Comparison of ENCODE assay signal across 2 cellular contexts in genomic region chr7:132865766-132866531, GRCh38.
TF ChIP-seq lines count a peak whose summit lies in the region.

No MANE protein-coding gene starts in this region.

TF ChIP-seq in endothelial cell of umbilical vein, 7 proteins besides CTCF, POLR2A, EP300 and RAD21:
- no peak for TF ChIP-seq JUN (IDR thresholded peaks at IDR 0.05; ENCODE audit: borderline replicate concordance, insufficient read depth, insufficient read length, low read depth)
- TF ChIP-seq EZH2 (IDR thresholded peaks at IDR 0.05; ENCODE audit: borderline replicate concordance, low read depth, low read length, severe bottlenecking) = no peak
- TF ChIP-seq, protein P1, sequence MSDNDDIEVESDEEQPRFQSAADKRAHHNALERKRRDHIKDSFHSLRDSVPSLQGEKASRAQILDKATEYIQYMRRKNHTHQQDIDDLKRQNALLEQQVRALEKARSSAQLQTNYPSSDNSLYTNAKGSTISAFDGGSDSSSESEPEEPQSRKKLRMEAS (IDR thresholded peaks at IDR 0.05; ENCODE audit: insufficient read depth, insufficient read length) = no peak
- no peak for TF ChIP-seq GATA2 (IDR thresholded peaks at IDR 0.05; ENCODE audit: insufficient read depth, insufficient read length, low read depth, low read length)
- TF ChIP-seq MYC (IDR thresholded peaks at IDR 0.05; ENCODE audit: low read depth, low read length) = no peak
- no peak for TF ChIP-seq POLR2AphosphoS5 (IDR thresholded peaks at IDR 0.05; ENCODE audit: insufficient read depth, low read depth, low read length)

TF ChIP-seq in HepG2, 621 proteins besides CTCF, POLR2A, EP300 and RAD21:
- TF ChIP-seq NR2C2 (CRISPR knock-in tag; IDR thresholded peaks at IDR 0.05; ENCODE audit: borderline replicate concordance) (no peak), KLF15 (CRISPR knock-in tag; IDR thresholded peaks at IDR 0.05; ENCODE audit: borderline replicate concordance) (no peak), ZNF230 (CRISPR knock-in tag; IDR thresholded peaks at IDR 0.05) (no peak), ELF3 (CRISPR knock-in tag; IDR thresholded peaks at IDR 0.05) (peak; percentile 36; the same call in 1 of the 2 replicates), ZFP90 (CRISPR knock-in tag; IDR thresholded peaks at IDR 0.05; ENCODE audit: borderline replicate concordance) (no peak), EEA1 (CRISPR knock-in tag; IDR thresholded peaks at IDR 0.05; ENCODE audit: borderline replicate concordance) (no peak), POLR2AphosphoS2 (IDR thresholded peaks at IDR 0.05; ENCODE audit: low read depth, low read length) (no peak), ZNF878 (CRISPR knock-in tag; IDR thresholded peaks at IDR 0.05) (no peak), ELF1 (CRISPR knock-in tag; IDR thresholded peaks at IDR 0.05) (peak; percentile 67), ZIK1 (CRISPR knock-in tag; IDR thresholded peaks at IDR 0.05; ENCODE audit: borderline replicate concordance, low read depth) (no peak), BCL6 (CRISPR knock-in tag; IDR thresholded peaks at IDR 0.05) (peak; percentile 64), HMG20A (CRISPR knock-in tag; IDR thresholded peaks at IDR 0.05; ENCODE audit: borderline replicate concordance) (no peak), NCOA1 (CRISPR knock-in tag; IDR thresholded peaks at IDR 0.05) (no peak), FIP1L1 (IDR thresholded peaks at IDR 0.05; ENCODE audit: borderline replicate concordance, insufficient read depth, low read depth, low read length) (no peak), CBX2 (IDR thresholded peaks at IDR 0.05; ENCODE audit: low read depth, low read length) (no peak), CBX2 (CRISPR knock-in tag; IDR thresholded peaks at IDR 0.05; ENCODE audit: low read depth) (no peak), ATF6 (CRISPR knock-in tag; conservative IDR thresholded peaks at IDR 0.05) (no peak)
- TF ChIP-seq, protein P2, sequence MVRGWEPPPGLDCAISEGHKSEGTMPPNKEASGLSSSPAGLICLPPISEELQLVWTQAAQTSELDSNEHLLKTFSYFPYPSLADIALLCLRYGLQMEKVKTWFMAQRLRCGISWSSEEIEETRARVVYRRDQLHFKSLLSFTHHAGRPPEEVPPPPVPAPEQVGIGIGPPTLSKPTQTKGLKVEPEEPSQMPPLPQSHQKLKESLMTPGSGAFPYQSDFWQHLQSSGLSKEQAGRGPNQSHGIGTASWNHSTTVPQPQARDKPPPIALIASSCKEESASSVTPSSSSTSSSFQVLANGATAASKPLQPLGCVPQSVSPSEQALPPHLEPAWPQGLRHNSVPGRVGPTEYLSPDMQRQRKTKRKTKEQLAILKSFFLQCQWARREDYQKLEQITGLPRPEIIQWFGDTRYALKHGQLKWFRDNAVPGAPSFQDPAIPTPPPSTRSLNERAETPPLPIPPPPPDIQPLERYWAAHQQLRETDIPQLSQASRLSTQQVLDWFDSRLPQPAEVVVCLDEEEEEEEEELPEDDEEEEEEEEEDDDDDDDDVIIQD (CRISPR knock-in tag; IDR thresholded peaks at IDR 0.05; ENCODE audit: low read depth) = 0 out of 2 replicates have a peak, but pooled peaks have one; percentile 29
- TF ChIP-seq, protein P3, sequence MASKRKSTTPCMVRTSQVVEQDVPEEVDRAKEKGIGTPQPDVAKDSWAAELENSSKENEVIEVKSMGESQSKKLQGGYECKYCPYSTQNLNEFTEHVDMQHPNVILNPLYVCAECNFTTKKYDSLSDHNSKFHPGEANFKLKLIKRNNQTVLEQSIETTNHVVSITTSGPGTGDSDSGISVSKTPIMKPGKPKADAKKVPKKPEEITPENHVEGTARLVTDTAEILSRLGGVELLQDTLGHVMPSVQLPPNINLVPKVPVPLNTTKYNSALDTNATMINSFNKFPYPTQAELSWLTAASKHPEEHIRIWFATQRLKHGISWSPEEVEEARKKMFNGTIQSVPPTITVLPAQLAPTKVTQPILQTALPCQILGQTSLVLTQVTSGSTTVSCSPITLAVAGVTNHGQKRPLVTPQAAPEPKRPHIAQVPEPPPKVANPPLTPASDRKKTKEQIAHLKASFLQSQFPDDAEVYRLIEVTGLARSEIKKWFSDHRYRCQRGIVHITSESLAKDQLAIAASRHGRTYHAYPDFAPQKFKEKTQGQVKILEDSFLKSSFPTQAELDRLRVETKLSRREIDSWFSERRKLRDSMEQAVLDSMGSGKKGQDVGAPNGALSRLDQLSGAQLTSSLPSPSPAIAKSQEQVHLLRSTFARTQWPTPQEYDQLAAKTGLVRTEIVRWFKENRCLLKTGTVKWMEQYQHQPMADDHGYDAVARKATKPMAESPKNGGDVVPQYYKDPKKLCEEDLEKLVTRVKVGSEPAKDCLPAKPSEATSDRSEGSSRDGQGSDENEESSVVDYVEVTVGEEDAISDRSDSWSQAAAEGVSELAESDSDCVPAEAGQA (IDR thresholded peaks at IDR 0.05; ENCODE audit: low read depth) = no peak
- TF ChIP-seq, protein P3 (CRISPR knock-in tag; IDR thresholded peaks at IDR 0.05; ENCODE audit: borderline replicate concordance) = no peak
- TF ChIP-seq, protein P4, sequence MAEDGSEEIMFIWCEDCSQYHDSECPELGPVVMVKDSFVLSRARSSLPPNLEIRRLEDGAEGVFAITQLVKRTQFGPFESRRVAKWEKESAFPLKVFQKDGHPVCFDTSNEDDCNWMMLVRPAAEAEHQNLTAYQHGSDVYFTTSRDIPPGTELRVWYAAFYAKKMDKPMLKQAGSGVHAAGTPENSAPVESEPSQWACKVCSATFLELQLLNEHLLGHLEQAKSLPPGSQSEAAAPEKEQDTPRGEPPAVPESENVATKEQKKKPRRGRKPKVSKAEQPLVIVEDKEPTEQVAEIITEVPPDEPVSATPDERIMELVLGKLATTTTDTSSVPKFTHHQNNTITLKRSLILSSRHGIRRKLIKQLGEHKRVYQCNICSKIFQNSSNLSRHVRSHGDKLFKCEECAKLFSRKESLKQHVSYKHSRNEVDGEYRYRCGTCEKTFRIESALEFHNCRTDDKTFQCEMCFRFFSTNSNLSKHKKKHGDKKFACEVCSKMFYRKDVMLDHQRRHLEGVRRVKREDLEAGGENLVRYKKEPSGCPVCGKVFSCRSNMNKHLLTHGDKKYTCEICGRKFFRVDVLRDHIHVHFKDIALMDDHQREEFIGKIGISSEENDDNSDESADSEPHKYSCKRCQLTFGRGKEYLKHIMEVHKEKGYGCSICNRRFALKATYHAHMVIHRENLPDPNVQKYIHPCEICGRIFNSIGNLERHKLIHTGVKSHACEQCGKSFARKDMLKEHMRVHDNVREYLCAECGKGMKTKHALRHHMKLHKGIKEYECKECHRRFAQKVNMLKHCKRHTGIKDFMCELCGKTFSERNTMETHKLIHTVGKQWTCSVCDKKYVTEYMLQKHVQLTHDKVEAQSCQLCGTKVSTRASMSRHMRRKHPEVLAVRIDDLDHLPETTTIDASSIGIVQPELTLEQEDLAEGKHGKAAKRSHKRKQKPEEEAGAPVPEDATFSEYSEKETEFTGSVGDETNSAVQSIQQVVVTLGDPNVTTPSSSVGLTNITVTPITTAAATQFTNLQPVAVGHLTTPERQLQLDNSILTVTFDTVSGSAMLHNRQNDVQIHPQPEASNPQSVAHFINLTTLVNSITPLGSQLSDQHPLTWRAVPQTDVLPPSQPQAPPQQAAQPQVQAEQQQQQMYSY (CRISPR knock-in tag; IDR thresholded peaks at IDR 0.05) = 0 out of 2 replicates have a peak, but pooled peaks have one; percentile 33
